In the genomic region with DNA sequence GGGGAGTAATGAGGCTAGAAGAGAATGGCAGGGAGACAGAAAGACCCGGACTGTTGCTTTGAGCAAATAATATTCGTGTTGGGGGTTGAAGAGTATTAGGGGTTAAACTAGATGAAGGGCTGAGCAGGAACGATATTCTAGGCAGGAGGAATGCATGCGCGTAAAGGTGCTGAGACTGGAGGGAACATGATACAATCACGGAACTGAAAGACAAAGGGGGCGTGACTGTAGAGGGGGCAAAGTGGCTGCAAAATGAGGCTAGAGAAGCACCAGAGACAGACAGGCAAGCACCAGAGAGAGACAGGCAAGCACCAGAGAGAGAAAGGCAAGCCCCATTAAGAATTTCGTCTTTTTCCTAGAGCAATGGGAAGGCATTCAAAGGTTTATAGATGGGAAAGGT, we compare ENCODE assay signal across 25 cellular contexts.
DNase-seq lines count a peak whose midpoint lies in the region; TF ChIP-seq lines count a peak whose summit lies in the region.
"Had no signal": no experiment of that assay in that cellular context is flagged by ENCODE, and none has a peak within 500 bp of the region (broad histone marks: within the 10 kb centered on the region; RNA-seq: fewer than 3 reads in every experiment).

No MANE protein-coding gene starts in this region.

- H3K9ac ChIP-seq in mammary epithelial cell (ENCODE audit: insufficient read depth, low read length) (peak overlapping the region; percentile 53), mesenchymal stem cell (ENCODE audit: low read length) (no peak overlapping the region)

- H3K9me3 Mint-ChIP-seq in Calu3 (ENCODE audit: low read depth, unreplicated experiment) (no peaks in the 10 kb centered on the region), HFFc6 (no peaks in the 10 kb centered on the region)
- H3K9me3 Mint-ChIP-seq: CD8-positive, alpha-beta memory T cell had no signal

- H3K36me3 Mint-ChIP-seq in Calu3 (ENCODE audit: insufficient read depth, unreplicated experiment) (peaks cover 6% of the 10 kb centered on the region), HFFc6 (ENCODE audit: low read depth) (peaks cover 14% of the 10 kb centered on the region)

- H3K27ac ChIP-seq in mammary epithelial cell (ENCODE audit: insufficient read depth, low read depth, low read length) (peak overlapping the region; percentile 94), mesenchymal stem cell (ENCODE audit: low read length, poor library complexity, severe bottlenecking) (no peak overlapping the region)
- H3K27ac ChIP-seq: thyroid gland, WERI-Rb-1 had no signal

- H2BK5ac ChIP-seq in mesenchymal stem cell (ENCODE audit: low read depth, low read length, poor library complexity, severe bottlenecking), result no peak overlapping the region

- no peaks in the 10 kb centered on the region for H3K79me2 ChIP-seq in mammary epithelial cell (ENCODE audit: insufficient read depth, low read length)

- H4K8ac ChIP-seq in mesenchymal stem cell (ENCODE audit: low read length), result peak overlapping the region; percentile 10

- H3K4me1 ChIP-seq in mammary epithelial cell (ENCODE audit: insufficient read depth, low read length), result peaks cover 84% of the 10 kb centered on the region
- H3K4me1 ChIP-seq in mesenchymal stem cell (ENCODE audit: control insufficient read depth, insufficient read depth, low read depth, low read length), result peaks cover 23% of the 10 kb centered on the region
- H3K4me1 ChIP-seq: thyroid gland had no signal

- H4K91ac ChIP-seq in mesenchymal stem cell (ENCODE audit: low read length), result peak overlapping the region; percentile 90

- H3K9me3 ChIP-seq in mammary epithelial cell (replicated peaks; ENCODE audit: insufficient read depth, low read length) (no peaks in the 10 kb centered on the region), mesenchymal stem cell (ENCODE audit: control insufficient read depth, low read length) (no peaks in the 10 kb centered on the region)
- H3K9me3 ChIP-seq: left lung, mucosa of descending colon, thyroid gland had no signal

- CTCF ChIA-PET in Calu3 (lab: Charles Lee) (no interaction called here), mammary epithelial cell (lab: Charles Lee; ENCODE audit: low non-redundant PET) (no interaction called here)

- H2BK120ac ChIP-seq in mesenchymal stem cell (ENCODE audit: low read depth, low read length), result peak overlapping the region; percentile 61

- H3K27ac Mint-ChIP-seq in Calu3 (ENCODE audit: unreplicated experiment), result peak overlapping the region; percentile 28
- H3K27ac Mint-ChIP-seq in HFFc6, result peak overlapping the region; percentile 92
- H3K27ac Mint-ChIP-seq: activated CD4-positive, alpha-beta T cell treated with anti-CD3 and anti-CD28 coated beads, Interleukin-2, amount 10 ng/mL, durations not matched to agents 24 days and 14 days; activated naive CD4-positive, alpha-beta T cell treated with anti-CD3 and anti-CD28 coated beads, Interleukin-2, amount 10 ng/mL, durations not matched to agents 7 days and 5 days; progenitor cell of endocrine pancreas; stimulated activated naive CD8-positive, alpha-beta T cell treated with anti-CD3 and anti-CD28 coated beads, Interleukin-15, amount 100 ng/mL, for 72 hours had no signal

- H2BK15ac ChIP-seq in mesenchymal stem cell (ENCODE audit: low read depth, poor library complexity, severe bottlenecking), result no peak overlapping the region

- H2BK12ac ChIP-seq in mesenchymal stem cell (ENCODE audit: low read length in 2 of 2), result peak overlapping the region; percentile 82 to 99

- H3K79me1 ChIP-seq in mesenchymal stem cell (replicated peaks; ENCODE audit: low read length, poor library complexity, severe bottlenecking), result no peaks in the 10 kb centered on the region

- no peaks in the 10 kb centered on the region for H3K36me3 ChIP-seq in mammary epithelial cell (ENCODE audit: insufficient read depth, low read length)
- no peaks in the 10 kb centered on the region for H3K36me3 ChIP-seq in mesenchymal stem cell (ENCODE audit: control insufficient read depth in 1 of 2, insufficient read depth in 2 of 2, low read depth in 1 of 2, low read length in 2 of 2)
- H3K36me3 ChIP-seq: left lung, thyroid gland, WERI-Rb-1 had no signal

- H3K27me3 Mint-ChIP-seq in Calu3 (ENCODE audit: unreplicated experiment) (no peaks in the 10 kb centered on the region), HFFc6 (ENCODE audit: insufficient read depth) (no peaks in the 10 kb centered on the region)
- H3K27me3 Mint-ChIP-seq: CD8-positive, alpha-beta memory T cell; stimulated activated naive CD8-positive, alpha-beta T cell treated with anti-CD3 and anti-CD28 coated beads, Interleukin-15, amount 100 ng/mL, for 72 hours had no signal

- peak overlapping the region in 1 of 2 experiments; percentile 85 for H3K14ac ChIP-seq in mesenchymal stem cell (ENCODE audit: low read length in 2 of 2)

- H3K4me3 ChIP-seq in mammary epithelial cell (replicated peaks in 1 of 3; ENCODE audit: insufficient read depth in 1 of 3, low read depth in 2 of 3, low read length in 3 of 3), result no peak overlapping the region
- peak overlapping the region in 1 of 2 experiments; percentile 9 for H3K4me3 ChIP-seq in mesenchymal stem cell (ENCODE audit: insufficient read depth in 1 of 2, low read depth in 1 of 2, low read length in 2 of 2)
- H3K4me3 ChIP-seq: dorsolateral prefrontal cortex, left lung, mucosa of descending colon, thyroid gland had no signal

- TF ChIP-seq CTCF in Calu3 (IDR thresholded peaks at IDR 0.05; ENCODE audit: unreplicated experiment), result no peak
- TF ChIP-seq CTCF in HFFc6 (IDR thresholded peaks at IDR 0.05), result no peak
- no peak for TF ChIP-seq CTCF in mammary epithelial cell (conservative IDR thresholded peaks at IDR 0.05 in 1 of 2, IDR thresholded peaks at IDR 0.05 in 1 of 2; ENCODE audit: extremely low read depth in 1 of 2, insufficient read depth in 1 of 2, low read depth in 1 of 2, low read length in 2 of 2)

- 91% methylated on average over 8 of the region's 8 CpGs for WGBS in mammary epithelial cell (ENCODE audit: low coverage, missing lambda C conversion rate)
- WGBS in mesenchymal stem cell, result 76% methylated on average over 8 of the region's 8 CpGs

- H3K4me2 ChIP-seq in mammary epithelial cell (ENCODE audit: insufficient read depth, low read depth, low read length), result no peak overlapping the region
- no peak overlapping the region for H3K4me2 ChIP-seq in mesenchymal stem cell (ENCODE audit: low read length, poor library complexity, severe bottlenecking)

- H3K18ac ChIP-seq in mesenchymal stem cell (ENCODE audit: low read depth in 1 of 2, low read length in 2 of 2), result peak overlapping the region; percentile 84 to 87

- peak overlapping the region; percentile 30 for H2AK5ac ChIP-seq in mesenchymal stem cell (ENCODE audit: low read length, severe bottlenecking)

- DNase-seq in Calu3 (no peak), HFFc6 (no peak), mammary epithelial cell (no peak), mesenchymal stem cell (no peak), posterior vena cava (ENCODE audit: low spot score) (no peak), DMS79 treated with DMSO at 0.1 percent for 48 hours (lab: John Stamatoyannopoulos, UW) (no peak), amygdala (lab: John Stamatoyannopoulos, UW) (no peak)
- DNase-seq: activated CD4-positive, alpha-beta T cell treated with anti-CD3 and anti-CD28 coated beads, Interleukin-2, amount 10 ng/mL, durations not matched to agents 24 days and 14 days; activated naive CD4-positive, alpha-beta T cell treated with anti-CD3 and anti-CD28 coated beads, Interleukin-2, amount 10 ng/mL, durations not matched to agents 7 days and 5 days; CD8-positive, alpha-beta memory T cell; central memory CD4-positive, alpha-beta T cell; DMS153; dorsolateral prefrontal cortex; KG1; left lung; mucosa of descending colon; NCI-H146; NCI-H2171 treated with DMSO at 0.1 percent for 48 hours; NCI-H524 treated with DMSO at 0.1 percent for 48 hours; RPMI8226; stimulated activated naive CD8-positive, alpha-beta T cell treated with anti-CD3 and anti-CD28 coated beads, Interleukin-15, amount 100 ng/mL, for 72 hours; thyroid gland; WERI-Rb-1 had no signal

- no peaks in the 10 kb centered on the region for H4K20me1 ChIP-seq in mammary epithelial cell (ENCODE audit: insufficient read depth, low read length)

- H3K27me3 ChIP-seq in mammary epithelial cell (ENCODE audit: insufficient read depth, low read length) (no peaks in the 10 kb centered on the region), mesenchymal stem cell (ENCODE audit: control insufficient read depth in 1 of 2, insufficient read depth in 1 of 2, low read length in 2 of 2) (no peaks in the 10 kb centered on the region)
- H3K27me3 ChIP-seq: dorsolateral prefrontal cortex, left lung, thyroid gland had no signal

- H3K23ac ChIP-seq in mesenchymal stem cell (ENCODE audit: low read length in 2 of 2), result no peak overlapping the region

- H3K4me3 Mint-ChIP-seq in Calu3 (ENCODE audit: low read depth, unreplicated experiment), result no peak overlapping the region
- H3K4me3 Mint-ChIP-seq in HFFc6, result peak overlapping the region; percentile 68
- H3K4me3 Mint-ChIP-seq: activated CD4-positive, alpha-beta T cell treated with anti-CD3 and anti-CD28 coated beads, Interleukin-2, amount 10 ng/mL, durations not matched to agents 24 days and 14 days; activated naive CD4-positive, alpha-beta T cell treated with anti-CD3 and anti-CD28 coated beads, Interleukin-2, amount 10 ng/mL, durations not matched to agents 7 days and 5 days; CD8-positive, alpha-beta memory T cell; neural crest cell had no signal

- intact Hi-C loops in Calu3 (cut with micrococcal nuclease; ENCODE audit: unreplicated experiment), result loop anchor here (5.0 kb wide), 1 partner anchor 212 kb away; no protein-coding TSS in a partner anchor
- intact Hi-C loops in mammary epithelial cell (cut with micrococcal nuclease), result loop anchor here (5.0 kb wide), 1 partner anchor 192 kb away; no protein-coding TSS in a partner anchor
- intact Hi-C loops in posterior vena cava (cut with DNase I), result no loop called here

- H2AFZ ChIP-seq in mammary epithelial cell (ENCODE audit: low read depth, low read length), result peak overlapping the region; percentile 7
- no peak overlapping the region for H2AFZ ChIP-seq in mesenchymal stem cell (ENCODE audit: low read depth, low read length)

- H3K4ac ChIP-seq in mesenchymal stem cell (ENCODE audit: low read depth in 1 of 2, low read length in 2 of 2), result peak overlapping the region; percentile 19 to 81

- H3K4me1 Mint-ChIP-seq in Calu3 (ENCODE audit: low read depth, unreplicated experiment) (peaks cover 79% of the 10 kb centered on the region), HFFc6 (ENCODE audit: low read depth) (peaks cover 92% of the 10 kb centered on the region)

- BruUV-seq in Calu3 (replicated peaks; lab: Mats Ljungman, UMichigan), result no TSS peak
- no TSS peak for BruUV-seq in mammary epithelial cell (replicated peaks; lab: Mats Ljungman, UMichigan)

- in situ Hi-C loops in mammary epithelial cell (cut with MboI; ENCODE audit: low sequenced_read_pairs in 2 of 2), result no loop called here

- dilution Hi-C loops in mammary epithelial cell (cut with HindIII; ENCODE audit: low sequenced_read_pairs), result no loop called here

Comparison
In these comparisons a context has a peak if more than half of its experiments do, and no peak if none do; other contexts are left out.
1. intact Hi-C loops: an anchor here in Calu3 (5.0 kb wide) and mammary epithelial cell (5.0 kb wide); none called in posterior vena cava.